ENCODE assay signal across 18 cellular contexts in genomic region chr3:177608443-177608842, GRCh38.
"Had no signal": no experiment of that assay in that cellular context is flagged by ENCODE, and none has a peak within 500 bp of the region (broad histone marks: within the 10 kb centered on the region; RNA-seq: fewer than 3 reads in every experiment).

No MANE protein-coding gene starts in this region.

- H3K9me3 Mint-ChIP-seq: effector memory CD8-positive, alpha-beta T cell had no signal

- H3K4me3 Mint-ChIP-seq: effector memory CD8-positive, alpha-beta T cell; naive thymus-derived CD4-positive, alpha-beta T cell; type B pancreatic cell had no signal

- ATAC-seq: effector memory CD8-positive, alpha-beta T cell; gastroesophageal sphincter; left cardiac atrium; left ventricle myocardium superior; naive thymus-derived CD4-positive, alpha-beta T cell had no signal

- H3K27me3 ChIP-seq: esophagus squamous epithelium, gastroesophageal sphincter, neutrophil, right atrium auricular region, stomach had no signal

- DNase-seq: effector memory CD8-positive, alpha-beta T cell; esophagus squamous epithelium; foreskin fibroblast; glutamatergic neuron; kidney; left cardiac atrium; left ventricle myocardium superior; naive thymus-derived CD4-positive, alpha-beta T cell; small intestine; stimulated activated CD4-positive, alpha-beta T cell treated with anti-CD3 and anti-CD28 coated beads, Interleukin-12 subunit alpha, Interleukin-12 subunit beta, amount 100 ng/mL, for 4 hours; stimulated activated naive CD4-positive, alpha-beta T cell; stomach; substantia nigra had no signal

- H3K27ac Mint-ChIP-seq: effector memory CD8-positive, alpha-beta T cell had no signal

- H3K9me3 ChIP-seq: esophagus squamous epithelium, gastroesophageal sphincter, neutrophil, stomach had no signal

- H3K27me3 Mint-ChIP-seq: effector memory CD8-positive, alpha-beta T cell; naive thymus-derived CD4-positive, alpha-beta T cell; type B pancreatic cell had no signal

- H3K36me3 ChIP-seq: esophagus squamous epithelium, gastroesophageal sphincter, neutrophil, right atrium auricular region, stomach had no signal

- H3K4me3 ChIP-seq: esophagus squamous epithelium, gastroesophageal sphincter, right atrium auricular region, stomach had no signal

- H3K27ac ChIP-seq: epithelial cell of prostate, esophagus squamous epithelium, gastroesophageal sphincter, neutrophil, right atrium auricular region, stomach had no signal
